Comparison of ENCODE assay signal across 10 cellular contexts in the genomic region with DNA sequence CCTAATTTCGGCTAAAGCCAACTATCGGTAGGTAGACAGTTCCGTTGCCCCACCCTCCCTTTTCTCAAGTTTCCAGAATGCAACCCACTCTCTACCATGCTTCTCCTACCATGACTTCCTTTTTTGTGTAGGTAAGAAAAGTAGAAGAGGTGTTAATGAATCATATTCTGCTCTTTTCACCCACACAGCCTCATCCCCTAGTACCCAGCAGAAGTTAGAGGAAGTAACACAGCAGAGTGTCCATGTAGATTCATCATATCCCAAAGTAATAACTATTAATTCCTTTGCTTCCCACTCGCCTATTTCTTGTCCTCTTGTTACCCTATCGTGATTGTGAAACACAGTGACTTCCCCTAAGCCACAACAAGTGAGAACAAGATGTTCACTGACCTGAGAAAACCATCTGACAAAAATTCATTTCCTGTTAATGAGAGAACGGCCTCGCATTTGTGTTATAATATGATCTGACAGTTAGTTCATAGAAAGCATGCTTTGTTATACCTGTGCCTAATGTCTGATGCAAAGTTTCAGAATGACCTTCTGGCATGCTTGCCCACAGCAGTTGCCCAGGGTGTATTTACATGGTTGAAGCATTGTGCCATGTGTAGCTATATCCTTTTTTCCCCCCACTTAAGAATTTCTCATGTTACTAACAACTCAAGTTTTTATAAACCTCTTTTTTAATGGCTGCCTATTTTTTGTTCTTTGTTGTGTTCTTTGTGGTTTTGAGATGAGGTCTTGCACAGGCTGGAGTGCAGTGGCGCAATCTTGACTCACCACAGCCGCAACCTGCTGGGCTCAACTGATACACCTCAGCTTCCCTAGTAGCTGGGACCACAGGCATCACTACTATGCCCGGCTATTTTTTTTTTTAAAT.
DNase-seq lines count a peak whose midpoint lies in the region; ATAC-seq and TF ChIP-seq lines count a peak whose summit lies in the region.
"Had no signal": no experiment of that assay in that cellular context is flagged by ENCODE, and none has a peak within 500 bp of the region (broad histone marks: within the 10 kb centered on the region; RNA-seq: fewer than 3 reads in every experiment).

No MANE protein-coding gene starts in this region.

- intact Hi-C loops in naive thymus-derived CD4-positive, alpha-beta T cell (cut with micrococcal nuclease): loop anchor here (1.0 to 10.0 kb wide), 9 partner anchors 20 to 482 kb away; a partner anchor contains a TSS
- intact Hi-C loops in A673 (cut with micrococcal nuclease; ENCODE audit: unreplicated experiment): no loop called here

- POLR2A ChIA-PET in naive thymus-derived CD4-positive, alpha-beta T cell (lab: Charles Lee): no interaction called here
- POLR2A ChIA-PET in A673 (lab: Charles Lee; ENCODE audit: low non-redundant PET): no interaction called here

- CTCF ChIA-PET in naive thymus-derived CD4-positive, alpha-beta T cell (lab: Charles Lee): interaction anchor here (0.6 kb wide), 1 partner anchor 378 kb away, joined by 3 read pairs; no protein-coding TSS in a partner anchor
- CTCF ChIA-PET in A673 (lab: Charles Lee): no interaction called here

- H3K27ac ChIP-seq in naive thymus-derived CD4-positive, alpha-beta T cell (ENCODE audit: low read depth, low read length): no peak overlapping the region
- H3K27ac ChIP-seq in A673 (ENCODE audit: low read depth, low read length, poor library complexity, severe bottlenecking): no peak overlapping the region
- H3K27ac ChIP-seq: KMS-11 had no signal

- H3K36me3 Mint-ChIP-seq in activated naive CD4-positive, alpha-beta T cell treated with anti-CD3 and anti-CD28 coated beads, Interleukin-2, amount 50 U/mL, for 24 hours: peaks cover 13% of the 10 kb centered on the region
- H3K36me3 Mint-ChIP-seq in naive thymus-derived CD4-positive, alpha-beta T cell: peaks cover 12 to 36% (median 19%) of the 10 kb centered on the region in 5 donors

- H3K36me3 ChIP-seq in naive thymus-derived CD4-positive, alpha-beta T cell (ENCODE audit: control insufficient read depth in 2 of 3, insufficient read depth in 3 of 3, low read length in 3 of 3): peaks cover 0 to 16% (median 0%) of the 10 kb centered on the region in 3 experiments
- no peaks in the 10 kb centered on the region for H3K36me3 ChIP-seq in A673 (ENCODE audit: insufficient read depth, low read length, poor library complexity, severe bottlenecking)

- peaks cover 39% of the 10 kb centered on the region for H3K4me1 Mint-ChIP-seq in activated naive CD4-positive, alpha-beta T cell treated with anti-CD3 and anti-CD28 coated beads, Interleukin-2, amount 50 U/mL, for 24 hours
- H3K4me1 Mint-ChIP-seq in naive thymus-derived CD4-positive, alpha-beta T cell: peaks cover 33 to 44% (median 37%) of the 10 kb centered on the region in 7 donors
- H3K4me1 Mint-ChIP-seq: neural crest cell had no signal

- TF ChIP-seq CTCF in A673 (conservative IDR thresholded peaks at IDR 0.05; ENCODE audit: low read depth, low read length): no peak

- no peaks in the 10 kb centered on the region for H3K9me3 ChIP-seq in naive thymus-derived CD4-positive, alpha-beta T cell (ENCODE audit: control insufficient read depth in 2 of 3, low read length in 3 of 3)
- H3K9me3 ChIP-seq in A673 (ENCODE audit: low read depth, low read length, poor library complexity, severe bottlenecking): no peaks in the 10 kb centered on the region

- H3K27me3 ChIP-seq in naive thymus-derived CD4-positive, alpha-beta T cell (ENCODE audit: control insufficient read depth in 2 of 2, insufficient read depth in 2 of 2, low read length in 2 of 2): no peaks in the 10 kb centered on the region
- no peaks in the 10 kb centered on the region for H3K27me3 ChIP-seq in A673 (replicated peaks; ENCODE audit: insufficient read depth, low read depth, low read length, poor library complexity)

- peak; percentile 41 for DNase-seq in RPMI7951 (ENCODE audit: low read depth)
- DNase-seq in naive thymus-derived CD4-positive, alpha-beta T cell: peak in 7 of 9 donors; percentile 23 to 53 (median 42)
- no peak for DNase-seq in DMS153 treated with DMSO at 0.1 percent for 48 hours (lab: John Stamatoyannopoulos, UW; ENCODE audit: unreplicated experiment)
- no peak for DNase-seq in A673 (ENCODE audit: low spot score)
- no peak for DNase-seq in cerebellum (ENCODE audit: low spot score)

- BruUV-seq in A673 (replicated peaks; lab: Mats Ljungman, UMichigan): no TSS peak

- H3K27ac Mint-ChIP-seq in activated naive CD4-positive, alpha-beta T cell treated with anti-CD3 and anti-CD28 coated beads, Interleukin-2, amount 50 U/mL, for 24 hours: peak overlapping the region; percentile 93
- peak overlapping the region; percentile 52 to 88 (median 76) for H3K27ac Mint-ChIP-seq in naive thymus-derived CD4-positive, alpha-beta T cell

- peak overlapping the region; percentile 82 for H3K4me3 Mint-ChIP-seq in activated naive CD4-positive, alpha-beta T cell treated with anti-CD3 and anti-CD28 coated beads, Interleukin-2, amount 50 U/mL, for 24 hours
- H3K4me3 Mint-ChIP-seq in naive thymus-derived CD4-positive, alpha-beta T cell: peak overlapping the region; percentile 49 to 75 (median 71)
- H3K4me3 Mint-ChIP-seq: neural crest cell had no signal

- no peaks in the 10 kb centered on the region for H3K27me3 Mint-ChIP-seq in activated naive CD4-positive, alpha-beta T cell treated with anti-CD3 and anti-CD28 coated beads, Interleukin-2, amount 50 U/mL, for 24 hours
- H3K27me3 Mint-ChIP-seq in naive thymus-derived CD4-positive, alpha-beta T cell: no peaks in the 10 kb centered on the region

- ATAC-seq in GM18511 (IDR thresholded peaks at IDR 0.05; ENCODE audit: unreplicated experiment) (peak; percentile 81), HG02884 (IDR thresholded peaks at IDR 0.05; ENCODE audit: unreplicated experiment) (peak; percentile 78)
- peak; percentile 89 for ATAC-seq in naive thymus-derived CD4-positive, alpha-beta T cell

- H3K9me3 Mint-ChIP-seq in activated naive CD4-positive, alpha-beta T cell treated with anti-CD3 and anti-CD28 coated beads, Interleukin-2, amount 50 U/mL, for 24 hours: no peaks in the 10 kb centered on the region
- peaks cover 0 to 2% (median 0%) of the 10 kb centered on the region in 11 donors for H3K9me3 Mint-ChIP-seq in naive thymus-derived CD4-positive, alpha-beta T cell
- H3K9me3 Mint-ChIP-seq: neural crest cell had no signal

- peaks cover 30 to 39% of the 10 kb centered on the region in 2 donors for H3K4me1 ChIP-seq in naive thymus-derived CD4-positive, alpha-beta T cell (ENCODE audit: control insufficient read depth in 2 of 2, insufficient read depth in 2 of 2, low read length in 2 of 2)
- H3K4me1 ChIP-seq in A673 (ENCODE audit: insufficient read depth, low read length, poor library complexity, severe bottlenecking): no peaks in the 10 kb centered on the region

- peak overlapping the region; percentile 9 for H3K4me3 ChIP-seq in naive thymus-derived CD4-positive, alpha-beta T cell (ENCODE audit: low read length)
- no peak overlapping the region for H3K4me3 ChIP-seq in A673 (ENCODE audit: low read depth, low read length, poor library complexity, severe bottlenecking)

Comparison
In these comparisons a context has a peak if more than half of its experiments do, and no peak if none do; other contexts are left out.
1. DNase-seq: peak in RPMI7951 (single experiment) and naive thymus-derived CD4-positive, alpha-beta T cell (7 of 9); none in DMS153 treated with DMSO at 0.1 percent for 48 hours (single experiment), A673 (single experiment) and cerebellum (single experiment).
2. Peak in every context shown above with its lines, with median percentiles within 50 percentile points of each other: ATAC-seq.